Comparison of ENCODE assay signal across 26 cellular contexts in genomic region chr12:42291680-42292079, GRCh38.
"Had no signal": no experiment of that assay in that cellular context is flagged by ENCODE, and none has a peak within 500 bp of the region (broad histone marks: within the 10 kb centered on the region; RNA-seq: fewer than 3 reads in every experiment).

No MANE protein-coding gene starts in this region.

- H3K4me3 Mint-ChIP-seq: T-cell had no signal

- H3K27ac Mint-ChIP-seq: T-cell had no signal

- DNase-seq: IMR-90; Kasumi-1; KG1; MM.1S; MV-4-11; NCI-H1048; NCI-H1105; NCI-H1417; NCI-H1436 treated with DMSO at 0.1 percent for 48 hours; NCI-H1694; NCI-H187 treated with DMSO at 0.1 percent for 48 hours; NCI-H2029 treated with DMSO at 0.1 percent for 48 hours; NCI-H2171 treated with DMSO at 0.1 percent for 48 hours; NCI-H345; NCI-H446 treated with DMSO at 0.1 percent for 48 hours; NCI-H510A treated with DMSO at 0.1 percent for 48 hours; NCI-H69; NCI-H774; NK-92 treated with Interleukin-12 subunit alpha and Interleukin-12 subunit beta, amount 100 ng/mL, for 24 hours; PC-3; SHP77; SW 1271; T-cell had no signal

- H3K9me3 Mint-ChIP-seq: T-cell had no signal

- H3K27ac ChIP-seq: RWPE1 had no signal

- H3K36me3 Mint-ChIP-seq: T-cell had no signal

- ATAC-seq: HepG2, Panc1, PC-3, T-cell had no signal

- H3K4me1 Mint-ChIP-seq: T-cell had no signal
